Comparison of ENCODE assay signal across 8 cellular contexts in the genomic region with DNA sequence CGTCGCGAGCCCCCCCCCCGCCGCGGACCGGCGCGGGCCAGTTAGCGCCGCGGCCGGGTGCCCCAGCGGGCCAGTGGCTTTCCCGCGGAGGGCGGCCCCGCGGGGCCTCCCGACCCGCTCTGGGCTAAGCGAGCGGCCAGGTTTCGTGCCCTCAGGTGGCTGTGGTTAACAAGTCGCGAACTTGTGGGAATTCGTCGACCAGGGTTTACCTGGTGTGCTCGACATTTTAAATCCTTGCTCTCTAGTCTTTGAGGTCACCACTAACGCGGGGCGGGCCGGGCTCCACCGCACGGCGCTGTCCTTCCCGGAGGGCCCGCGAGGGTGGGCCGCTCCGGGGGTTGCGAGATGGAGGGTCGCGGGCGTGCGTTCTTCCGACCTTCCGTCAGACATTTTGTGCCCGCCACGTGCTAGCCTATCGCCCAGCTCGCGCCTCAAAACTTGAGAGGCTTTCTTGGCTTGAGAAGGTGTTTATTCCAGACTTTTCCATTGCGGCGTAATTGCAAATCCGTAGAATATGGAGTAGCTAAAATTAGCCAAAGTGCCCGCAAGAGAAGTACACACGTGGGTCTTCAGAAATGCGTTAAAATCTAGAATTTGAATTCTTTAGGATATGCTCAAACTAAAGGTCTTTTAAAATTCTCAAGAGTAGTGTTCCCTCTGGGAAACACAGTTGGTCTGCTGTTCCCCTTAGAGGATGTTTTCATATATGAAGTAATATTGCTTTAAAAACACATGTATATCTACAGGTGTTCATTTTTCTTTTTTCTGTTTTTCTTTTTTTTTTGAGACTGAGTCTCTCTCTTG. TPM values are rescaled to one million over a fixed set of nuclear protein-coding genes. Genes with fewer than 3 reads are reported as not detected.
A peak's percentile ranks its signal among the peaks of the same experiment; 100 is the strongest.
DNase-seq lines count a peak whose midpoint lies in the region; ATAC-seq and TF ChIP-seq lines count a peak whose summit lies in the region.

No MANE protein-coding gene starts in this region.

- intact Hi-C loops in Right ventricle myocardium inferior (cut with DNase I): loop anchor here (2.0 to 10.0 kb wide), 2 partner anchors 52 to 350 kb away; partner anchors contain the start of genes NCBP1 and TSTD2
- intact Hi-C loops in psoas muscle (cut with DNase I): loop anchor here in 1 of 2 donors (5.0 kb wide), 1 partner anchor 47 kb away; no protein-coding TSS in a partner anchor

- WGBS in psoas muscle, 3 donors: 31 to 50% (median 32%) methylated on average over 39 to 59 of the region's 59 CpGs

- H4K20me1 ChIP-seq in Karpas-422 (ENCODE audit: insufficient read depth, low read depth, low read length): peaks cover 13% of the 10 kb centered on the region; the same call in 1 of the 2 replicates

- no peaks in the 10 kb centered on the region for H3K9me2 ChIP-seq in Karpas-422 (replicated peaks; ENCODE audit: insufficient read depth, low read length)

- H3K9ac ChIP-seq in Karpas-422 (ENCODE audit: low read length): peak overlapping the region; percentile 96

- peaks cover 62% of the 10 kb centered on the region for H3K79me2 ChIP-seq in Karpas-422 (ENCODE audit: low read length)

- DNase-seq in cardiac muscle cell (ENCODE audit: low read depth in 1 of 2, low spot score in 1 of 2) (peak; percentile 15 to 43), Right ventricle myocardium inferior (ENCODE audit: missing footprints) (no peak), Karpas-422 (peak; percentile 85), activated T-cell treated with anti-CD3 and anti-CD28 coated beads for 4 hours (peak; percentile 33), fibroblast of pulmonary artery (ENCODE audit: low read depth) (peak; percentile 23), psoas muscle (peak in 1 of 2 donors; percentile 63), mucosa of gallbladder (ENCODE audit: low spot score) (no peak), SIG-M5 (lab: John Stamatoyannopoulos, UW) (no peak)

- peak overlapping the region; percentile 89 for H3K4me2 ChIP-seq in Karpas-422 (ENCODE audit: low read depth, low read length, poor library complexity, severe bottlenecking)

- H3K27ac ChIP-seq in cardiac muscle cell (peak overlapping the region; percentile 92), Karpas-422 (ENCODE audit: low read length) (peak overlapping the region; percentile 94), psoas muscle (peak overlapping the region; percentile 98)

- H3K9me3 ChIP-seq in cardiac muscle cell (ENCODE audit: low read depth): no peaks in the 10 kb centered on the region
- H3K9me3 ChIP-seq in Karpas-422 (ENCODE audit: low read length): no peaks in the 10 kb centered on the region
- no peaks in the 10 kb centered on the region for H3K9me3 ChIP-seq in psoas muscle

- H3K36me3 ChIP-seq in cardiac muscle cell (no peaks in the 10 kb centered on the region), Karpas-422 (ENCODE audit: insufficient read depth, low read length) (peaks cover 7% of the 10 kb centered on the region; the same call in 1 of the 2 replicates), psoas muscle (ENCODE audit: insufficient read depth in 1 of 2, low read depth in 1 of 2) (no peaks in the 10 kb centered on the region)

- H2AFZ ChIP-seq in Karpas-422 (ENCODE audit: low read length): no peak overlapping the region

- H3K4me1 ChIP-seq in cardiac muscle cell (ENCODE audit: low read depth) (peaks cover 11% of the 10 kb centered on the region), Karpas-422 (ENCODE audit: low read length) (peaks cover 72% of the 10 kb centered on the region), psoas muscle (peaks cover 63% of the 10 kb centered on the region)

- no peak for TF ChIP-seq CTCF in cardiac muscle cell (IDR thresholded peaks at IDR 0.05; ENCODE audit: low read depth, low read length)
- TF ChIP-seq CTCF in fibroblast of pulmonary artery (IDR thresholded peaks at IDR 0.05; ENCODE audit: low read length, missing control alignments): no peak
- TF ChIP-seq CTCF in psoas muscle (IDR thresholded peaks at IDR 0.05): no peak

- no peak for ATAC-seq in Right ventricle myocardium inferior
- no peak for ATAC-seq in psoas muscle

- H3K4me3 ChIP-seq in cardiac muscle cell (peak overlapping the region; percentile 98), Karpas-422 (ENCODE audit: low read length) (peak overlapping the region; percentile 85), fibroblast of pulmonary artery (replicated peaks; ENCODE audit: low read depth, low read length) (peak overlapping the region; percentile 85), psoas muscle (peak overlapping the region; percentile 91)

- H3K27me3 ChIP-seq in cardiac muscle cell (peaks cover 26% of the 10 kb centered on the region), Karpas-422 (ENCODE audit: low read length) (no peaks in the 10 kb centered on the region), psoas muscle (ENCODE audit: insufficient read depth in 3 of 3, low read length in 2 of 3) (no peaks in the 10 kb centered on the region)

RNA-seq across cellular contexts. Expression of gene ANP32B, which starts 2.1 kb away (rescaled TPM):
- total RNA-seq in cardiac muscle cell (10.6 and 27.2 TPM in 2 replicates), Right ventricle myocardium inferior (54.5 TPM), psoas muscle (10 to 100 TPM; 52.8 to 73.9 (median 66.5) TPM), mucosa of gallbladder (90.5 TPM)
- polyA plus RNA-seq in cardiac muscle cell (77.5 and 102 TPM in 2 replicates), psoas muscle (100 to 1,000 TPM in 1 of 3 donors, 10 to 100 TPM in 2; 65.0 to 136 (median 74.2) TPM)
- total RNA-seq in Karpas-422 (2014; rRNA removed; shearing (Covaris generic); ENCODE audit: low replicate concordance): 29.1 and 76.3 TPM in 2 replicates

RNA-seq across cellular contexts. Expression of gene HEMGN, which starts 47.3 kb away (rescaled TPM):
- total RNA-seq in cardiac muscle cell (not detected in 2 replicates), Right ventricle myocardium inferior (0.11 TPM), psoas muscle (under 1 TPM in 1 of 4 donors, not detected in 3; 0.71 TPM), mucosa of gallbladder (0.14 TPM)
- polyA plus RNA-seq in cardiac muscle cell (not detected in 2 replicates), psoas muscle (not detected)
- total RNA-seq in Karpas-422 (2014; rRNA removed; shearing (Covaris generic); ENCODE audit: low replicate concordance): not detected in 2 replicates

Comparison
In these comparisons a context has a peak if more than half of its experiments do, and no peak if none do; other contexts are left out.
1. DNase-seq: peak in cardiac muscle cell (2 of 2), Karpas-422 (single experiment), activated T-cell treated with anti-CD3 and anti-CD28 coated beads for 4 hours (single experiment) and fibroblast of pulmonary artery (single experiment); none in Right ventricle myocardium inferior (single experiment), mucosa of gallbladder (single experiment) and SIG-M5 (single experiment).
2. Peak in every context shown above with its lines, with median percentiles within 50 percentile points of each other: H3K27ac ChIP-seq and H3K4me3 ChIP-seq.